1 cellular context compared by ENCODE assay signal in genomic region chr1:8874230-8875201, GRCh38.
TF ChIP-seq lines count a peak whose summit lies in the region.

No MANE protein-coding gene starts in this region.

TF ChIP-seq in GM23338, 12 proteins besides CTCF, POLR2A, EP300 and RAD21 (continued from another document):
- TF ChIP-seq ZNF462 (CRISPR knock-in tag; IDR thresholded peaks at IDR 0.05) (no peak), EZH2 (IDR thresholded peaks at IDR 0.05; ENCODE audit: low read depth, unreplicated experiment) (no peak)
